ENCODE assay signal across 8 cellular contexts in genomic region chr2:164737612-164738081, GRCh38.
DNase-seq lines count a peak whose midpoint lies in the region; ATAC-seq and TF ChIP-seq lines count a peak whose summit lies in the region.

No MANE protein-coding gene starts in this region.

- H4K8ac ChIP-seq in trophoblast cell (ENCODE audit: low read depth, low read length): no peak overlapping the region

- no peak overlapping the region for H2BK12ac ChIP-seq in trophoblast cell (ENCODE audit: low read length)

- no peak overlapping the region for H2AK5ac ChIP-seq in trophoblast cell (ENCODE audit: low read length)

- no peak overlapping the region for H3K9ac ChIP-seq in trophoblast cell (ENCODE audit: low read length)

- H3K27me3 ChIP-seq in AG04450 (ENCODE audit: control insufficient read depth, insufficient read depth, low read length): no peaks in the 10 kb centered on the region
- H3K27me3 ChIP-seq in trophoblast cell (ENCODE audit: insufficient read depth, low read length): no peaks in the 10 kb centered on the region

- H3K9me3 Mint-ChIP-seq in activated CD4-positive, alpha-beta memory T cell treated with anti-CD3 and anti-CD28 coated beads, Interleukin-2, amount 10 ng/mL, durations not matched to agents 7 days and 5 days: no peaks in the 10 kb centered on the region

- no peaks in the 10 kb centered on the region for H3K27me3 Mint-ChIP-seq in activated CD4-positive, alpha-beta memory T cell treated with anti-CD3 and anti-CD28 coated beads, Interleukin-2, amount 10 ng/mL, durations not matched to agents 7 days and 5 days

- H3K4me3 ChIP-seq in AG04450 (ENCODE audit: low read depth, low read length) (no peak overlapping the region), trophoblast cell (ENCODE audit: low read depth, low read length) (no peak overlapping the region)

- no peaks in the 10 kb centered on the region for H3K79me2 ChIP-seq in trophoblast cell (ENCODE audit: control insufficient read depth, insufficient read depth, low read length, poor library complexity)

- no peak overlapping the region for H3K18ac ChIP-seq in trophoblast cell (ENCODE audit: low read length)

- no peak overlapping the region for H3K23ac ChIP-seq in trophoblast cell (ENCODE audit: low read length)

- no peak overlapping the region for H3K4ac ChIP-seq in trophoblast cell (ENCODE audit: low read depth, low read length)

- CTCF ChIA-PET in AG04450 (lab: Charles Lee): interaction anchor here (0.7 to 2.2 kb wide), 26 partner anchors 8 to 467 kb away, joined by 3 to 16 read pairs (median 4); partner anchors contain the start of gene SCN3A
- CTCF ChIA-PET in activated CD4-positive, alpha-beta memory T cell treated with anti-CD3 and anti-CD28 coated beads, Interleukin-2, amount 10 ng/mL, durations not matched to agents 7 days and 5 days (lab: Charles Lee): interaction anchor here (0.5 to 1.4 kb wide), 2 partner anchors 104 to 569 kb away, joined by 3 to 4 read pairs; partner anchors contain the start of gene COBLL1

- H2BK5ac ChIP-seq in trophoblast cell (ENCODE audit: low read depth, low read length, poor library complexity): no peak overlapping the region

- H3K27ac ChIP-seq in AG04450 (ENCODE audit: low read depth, low read length) (no peak overlapping the region), trophoblast cell (ENCODE audit: low read depth, low read length) (no peak overlapping the region)

- H3K27ac Mint-ChIP-seq in activated CD4-positive, alpha-beta memory T cell treated with anti-CD3 and anti-CD28 coated beads, Interleukin-2, amount 10 ng/mL, durations not matched to agents 7 days and 5 days: no peak overlapping the region

- H3K4me1 ChIP-seq in trophoblast cell (ENCODE audit: control insufficient read depth in 1 of 2, insufficient read depth in 2 of 2, low read length in 2 of 2): peaks cover 7 to 9% of the 10 kb centered on the region in 2 experiments

- no peaks in the 10 kb centered on the region for H3K36me3 Mint-ChIP-seq in activated CD4-positive, alpha-beta memory T cell treated with anti-CD3 and anti-CD28 coated beads, Interleukin-2, amount 10 ng/mL, durations not matched to agents 7 days and 5 days (ENCODE audit: low read depth)

- peaks cover 9% of the 10 kb centered on the region for H3K79me1 ChIP-seq in trophoblast cell (ENCODE audit: low read length)

- H3K4me3 Mint-ChIP-seq in activated CD4-positive, alpha-beta memory T cell treated with anti-CD3 and anti-CD28 coated beads, Interleukin-2, amount 10 ng/mL, durations not matched to agents 7 days and 5 days: no peak overlapping the region

- intact Hi-C loops in head of caudate nucleus (cut with DNase I): loop anchor here (10.0 kb wide), 1 partner anchor 177 kb away; no protein-coding TSS in a partner anchor

- no peaks in the 10 kb centered on the region for H3K36me3 ChIP-seq in trophoblast cell (ENCODE audit: control insufficient read depth in 1 of 2, insufficient read depth in 2 of 2, low read length in 2 of 2)

- TF ChIP-seq CTCF in AG04450 (IDR thresholded peaks at IDR 0.05; ENCODE audit: low read depth, low read length) (peak; percentile 79), GM12873 (IDR thresholded peaks at IDR 0.05; ENCODE audit: insufficient read depth, low read depth, low read length, missing control alignments) (peak; percentile 67)

- H3K9me3 ChIP-seq in AG04450 (ENCODE audit: control insufficient read depth, insufficient read depth, low read length) (no peaks in the 10 kb centered on the region), trophoblast cell (ENCODE audit: insufficient read depth, low read depth, low read length) (no peaks in the 10 kb centered on the region)

- POLR2A ChIA-PET in AG04450 (lab: Yijun Ruan, JAX): no interaction called here
- POLR2A ChIA-PET in activated CD4-positive, alpha-beta memory T cell treated with anti-CD3 and anti-CD28 coated beads, Interleukin-2, amount 10 ng/mL, durations not matched to agents 7 days and 5 days (lab: Charles Lee): no interaction called here

- peak; percentile 73 for ATAC-seq in HG02943 (IDR thresholded peaks at IDR 0.05; ENCODE audit: low read depth, unreplicated experiment)
- ATAC-seq in HG02981 (IDR thresholded peaks at IDR 0.05; ENCODE audit: unreplicated experiment): no peak

- H3K14ac ChIP-seq in trophoblast cell (ENCODE audit: low read length): no peak overlapping the region

- H3K4me2 ChIP-seq in trophoblast cell (ENCODE audit: low read length): no peak overlapping the region

- DNase-seq in AG04450 (ENCODE audit: low read depth, low spot score) (peak; percentile 23), NCI-H2171 (lab: John Stamatoyannopoulos, UW) (peak; percentile 73), head of caudate nucleus (peak in 40 of 42 donors; percentile 11 to 74 (median 38)), trophoblast cell (peak; percentile 65 to 94)
- DNase-seq in activated CD4-positive, alpha-beta memory T cell treated with anti-CD3 and anti-CD28 coated beads, Interleukin-2, amount 10 ng/mL, durations not matched to agents 7 days and 5 days: peak; percentile 17

- H3K4me1 Mint-ChIP-seq in activated CD4-positive, alpha-beta memory T cell treated with anti-CD3 and anti-CD28 coated beads, Interleukin-2, amount 10 ng/mL, durations not matched to agents 7 days and 5 days: no peaks in the 10 kb centered on the region

- WGBS in trophoblast cell (ENCODE audit: extremely low coverage, insufficient coverage, insufficient read length): no CpG with 5 or more reads among the region's 9 CpGs

- no peak overlapping the region for H2BK120ac ChIP-seq in trophoblast cell (ENCODE audit: insufficient read depth, low read length, poor library complexity)

- no peak overlapping the region for H4K91ac ChIP-seq in trophoblast cell (ENCODE audit: low read depth, low read length)

- no peak overlapping the region for H2AFZ ChIP-seq in trophoblast cell (ENCODE audit: insufficient read depth, low read length, poor library complexity)

- no peak overlapping the region for H4K12ac ChIP-seq in trophoblast cell (ENCODE audit: low read depth, low read length)

Comparison
In these comparisons a context has a peak if more than half of its experiments do, and no peak if none do; other contexts are left out.
1. DNase-seq: peak in every context shown above with its lines; median percentile 80 in trophoblast cell; 73 in NCI-H2171; 38 in head of caudate nucleus; 23 in AG04450; 17 in activated CD4-positive, alpha-beta memory T cell treated with anti-CD3 and anti-CD28 coated beads, Interleukin-2, amount 10 ng/mL, durations not matched to agents 7 days and 5 days.